Comparison of ENCODE assay signal across 12 cellular contexts in genomic region chr6:11120273-11121005, GRCh38. TPM values are rescaled to one million over a fixed set of nuclear protein-coding genes. Genes with fewer than 3 reads are reported as not detected.
A peak's percentile ranks its signal among the peaks of the same experiment; 100 is the strongest.
DNase-seq lines count a peak whose midpoint lies in the region; ATAC-seq, FAIRE-seq and TF ChIP-seq lines count a peak whose summit lies in the region.
"Had no signal": no experiment of that assay in that cellular context is flagged by ENCODE, and none has a peak within 500 bp of the region (broad histone marks: within the 10 kb centered on the region; RNA-seq: fewer than 3 reads in every experiment).

No MANE protein-coding gene starts in this region.

- H3K9me3 ChIP-seq in K562 (replicated peaks; ENCODE audit: control insufficient read depth, insufficient read depth, low read depth, low read length) (no peaks in the 10 kb centered on the region), WERI-Rb-1 (ENCODE audit: severe bottlenecking) (no peaks in the 10 kb centered on the region)

- POLR2A ChIA-PET in K562 (lab: Yijun Ruan, JAX): interaction anchor here (1.0 to 1.2 kb wide), 2 partner anchors 16 to 27 kb away, joined by 3 read pairs; partner anchors contain the start of gene SMIM13

- no peak for TF ChIP-seq EP300 in K562 (IDR thresholded peaks at IDR 0.05; ENCODE audit: low read length)

- no peaks in the 10 kb centered on the region for H3K9me1 ChIP-seq in K562 (ENCODE audit: control insufficient read depth, insufficient read depth, low read length)

- H3K4me3 Mint-ChIP-seq in mesothelial cell of epicardium: no peak overlapping the region
- H3K4me3 Mint-ChIP-seq: activated naive CD4-positive, alpha-beta T cell treated with anti-CD3 and anti-CD28 coated beads for 36 hours had no signal

- H3K4me1 ChIP-seq in K562 (replicated peaks in 1 of 2; ENCODE audit: control insufficient read depth in 2 of 2, insufficient read depth in 2 of 2, low read length in 2 of 2): peaks cover 0 to 2% of the 10 kb centered on the region in 2 experiments; a peak in 2 of 5 replicates

- H3K9ac ChIP-seq in K562 (ENCODE audit: insufficient read depth in 1 of 2, low read depth in 2 of 2, low read length in 2 of 2): no peak overlapping the region

- intact Hi-C loops in K562 (cut with micrococcal nuclease): no loop called here

- H3K36me3 Mint-ChIP-seq in mesothelial cell of epicardium: no peaks in the 10 kb centered on the region

- H3K4me3 ChIP-seq in K562: no peak overlapping the region
- no peak overlapping the region for H3K4me3 ChIP-seq in WERI-Rb-1 (ENCODE audit: low read depth, low read length)

- no peak overlapping the region for H3K27ac ChIP-seq in K562 (ENCODE audit: extremely low read depth, low read depth, low read length)
- H3K27ac ChIP-seq in WERI-Rb-1: no peak overlapping the region

- no peak overlapping the region for H3K4me2 ChIP-seq in K562 (ENCODE audit: insufficient read depth, low read length)

- CTCF ChIA-PET in K562 (lab: Yijun Ruan, JAX; ENCODE audit: low intra/inter-chr PET ratio): no interaction called here

- H3K9me3 Mint-ChIP-seq in mesothelial cell of epicardium: no peaks in the 10 kb centered on the region
- H3K9me3 Mint-ChIP-seq: activated naive CD4-positive, alpha-beta T cell treated with anti-CD3 and anti-CD28 coated beads for 36 hours had no signal

- H4K20me1 ChIP-seq in K562 (replicated peaks; ENCODE audit: control insufficient read depth, insufficient read depth, low read length): peaks cover 4% of the 10 kb centered on the region; the same call in 1 of the 2 replicates

- peaks cover 23% of the 10 kb centered on the region for H3K79me2 ChIP-seq in K562 (ENCODE audit: control insufficient read depth, insufficient read depth, low read length)

- DNase-seq in H4 (ENCODE audit: low spot score): peak; percentile 34
- DNase-seq in NCI-H2029 treated with DMSO at 0.1 percent for 48 hours (lab: John Stamatoyannopoulos, UW): peak; percentile 84
- no peak for DNase-seq in K562 (ENCODE audit: extremely low read depth in 1 of 4, low spot score in 3 of 4)
- no peak for DNase-seq in mesothelial cell of epicardium (ENCODE audit: low spot score in 2 of 2, unreplicated experiment in 2 of 2)
- no peak for DNase-seq in WERI-Rb-1
- DNase-seq in mesenteric fat pad (ENCODE audit: low spot score): no peak
- DNase-seq: activated CD4-positive, alpha-beta T cell treated with anti-CD3 and anti-CD28 coated beads, Interleukin-2, amount 50 U/mL, for 48 hours; activated naive CD4-positive, alpha-beta T cell treated with anti-CD3 and anti-CD28 coated beads for 36 hours; DMS79 treated with DMSO at 0.1 percent for 48 hours; NCI-H82 had no signal

- 19% methylated on average over 4 of the region's 4 CpGs for WGBS in K562 (ENCODE audit: insufficient coverage, low coverage, missing lambda C conversion rate)

- TF ChIP-seq POLR2A in K562 (conservative IDR thresholded peaks at IDR 0.05): no peak

- FAIRE-seq in K562 (lab: Jason Lieb, UNC): no peak

- BruUV-seq in K562 (replicated peaks; lab: Mats Ljungman, UMichigan): no TSS peak

- TF ChIP-seq RAD21 in K562 (CRISPR knock-in tag; conservative IDR thresholded peaks at IDR 0.05 in 1 of 2, IDR thresholded peaks at IDR 0.05 in 1 of 2): no peak

- H3K27ac Mint-ChIP-seq in mesothelial cell of epicardium: peak overlapping the region; percentile 4
- H3K27ac Mint-ChIP-seq: activated naive CD4-positive, alpha-beta T cell treated with anti-CD3 and anti-CD28 coated beads for 36 hours had no signal

- ATAC-seq in K562: peak; percentile 21
- no peak for ATAC-seq in HG03442 (IDR thresholded peaks at IDR 0.05; ENCODE audit: unreplicated experiment)

- peaks cover 20% of the 10 kb centered on the region for H3K4me1 Mint-ChIP-seq in mesothelial cell of epicardium

- in situ Hi-C loops in K562 (cut with MboI): no loop called here

- no peaks in the 10 kb centered on the region for H3K27me3 Mint-ChIP-seq in mesothelial cell of epicardium (ENCODE audit: low read depth)

- H2AFZ ChIP-seq in K562 (ENCODE audit: low read depth, low read length): no peak overlapping the region

- TF ChIP-seq CTCF in K562 (IDR thresholded peaks at IDR 0.05 in 2 of 3, conservative IDR thresholded peaks at IDR 0.05 in 1 of 3; ENCODE audit: insufficient read depth in 2 of 3, low read depth in 1 of 3, low read length in 3 of 3) (no peak), mesothelial cell of epicardium (IDR thresholded peaks at IDR 0.05; ENCODE audit: unreplicated experiment) (no peak), WERI-Rb-1 (IDR thresholded peaks at IDR 0.05; ENCODE audit: low read depth, low read length) (no peak)

- H3K36me3 ChIP-seq in K562 (ENCODE audit: control insufficient read depth, insufficient read depth, low read length) (no peaks in the 10 kb centered on the region), WERI-Rb-1 (peaks cover 40% of the 10 kb centered on the region)

- H3K27me3 ChIP-seq in K562 (ENCODE audit: control insufficient read depth in 2 of 2, insufficient read depth in 2 of 2, low read length in 2 of 2) (no peaks in the 10 kb centered on the region), WERI-Rb-1 (ENCODE audit: insufficient read depth, low read depth, severe bottlenecking) (no peaks in the 10 kb centered on the region)

TF ChIP-seq in K562, 482 proteins besides CTCF, POLR2A, EP300 and RAD21 (continues in another document):
- TF ChIP-seq NCOA1 (IDR thresholded peaks at IDR 0.05; ENCODE audit: low read depth): no peak
- peak; percentile 47; the same call in 1 of the 2 replicates for TF ChIP-seq ARID3A (IDR thresholded peaks at IDR 0.05; ENCODE audit: borderline replicate concordance, low read depth, low read length)
- TF ChIP-seq POLR2AphosphoS2 (IDR thresholded peaks at IDR 0.05; ENCODE audit: low read length): no peak
- no peak for TF ChIP-seq ZNF143 (CRISPR knock-in tag; IDR thresholded peaks at IDR 0.05)

RNA-seq across cellular contexts. Expression of gene ERVFRD-1, which starts 8.9 kb away (rescaled TPM):
- total RNA-seq in H4 (2014; rRNA removed; shearing (Covaris generic)): not detected in 2 replicates
- not detected in 2 replicates for total RNA-seq in K562 (2011; cell fraction: chromatin; rRNA removed; ENCODE audit: low replicate concordance)
- total RNA-seq in K562 (2011; cell fraction: nucleolus; rRNA removed): not detected in 2 replicates
- 0.15 TPM in 1 of 2 replicates, not detected in the other for total RNA-seq in K562 (2011; cell fraction: nucleoplasm; rRNA removed)
- total RNA-seq in K562 (2014; rRNA removed): 0.05 and 0.16 TPM in 2 replicates
- 0.06 TPM in 1 of 2 replicates, not detected in the other for total RNA-seq in K562 (2014; rRNA removed; fragmentation: Illumina TruSeq; extraction: Trizol)
- 0.08 and 0.14 TPM in 2 replicates for total RNA-seq in K562 (2015; rRNA removed; fragmentation: Illumina TruSeq; extraction: Trizol)
- 0.04 and 0.09 TPM in 2 replicates for total RNA-seq in K562 (2021)
- not detected in 2 replicates for polyA plus RNA-seq in K562 (2011; rRNA removed)
- polyA plus RNA-seq in K562 (2011; cell fraction: cytosol; rRNA removed): not detected in 2 replicates
- not detected in 2 replicates for polyA plus RNA-seq in K562 (2011; cell fraction: nucleus; rRNA removed)
- 0.34 and 1.7 TPM in 2 replicates for polyA plus RNA-seq in K562 (2012)
- polyA plus RNA-seq in K562 (2014; fragmentation: Illumina TruSeq; extraction: Trizol): 0.04 and 0.10 TPM in 2 replicates
- under 1 TPM; 0.07 to 0.10 TPM for polyA plus RNA-seq in K562 (2014; fragmentation: Nextera tagmentation; extraction: Ambion mirVana)
- 0.05 TPM in 2 replicates for polyA plus RNA-seq in K562 (2014; rRNA removed)
- not detected in 2 replicates for polyA minus RNA-seq in K562 (2011; rRNA and poly(A)+ RNA removed)
- polyA minus RNA-seq in K562 (2011; cell fraction: cytosol; rRNA and poly(A)+ RNA removed): not detected in 2 replicates
- polyA minus RNA-seq in K562 (2011; cell fraction: nucleus; rRNA and poly(A)+ RNA removed): not detected in 2 replicates
- total RNA-seq in mesothelial cell of epicardium: 0.20 to 0.25 TPM (median 0.23 TPM) in 3 replicates
- 0.13 TPM for total RNA-seq in mesenteric fat pad
- total RNA-seq: activated naive CD4-positive, alpha-beta T cell treated with anti-CD3 and anti-CD28 coated beads for 36 hours; urinary bladder had no signal

RNA-seq across cellular contexts. Expression of gene SMIM13, which starts 26.8 kb away (rescaled TPM):
- total RNA-seq in H4 (2014; rRNA removed; shearing (Covaris generic)): 9.7 and 13.7 TPM in 2 replicates
- 4.2 and 16.1 TPM in 2 replicates for total RNA-seq in K562 (2011; cell fraction: chromatin; rRNA removed; ENCODE audit: low replicate concordance)
- 2.2 and 3.4 TPM in 2 replicates for total RNA-seq in K562 (2011; cell fraction: nucleolus; rRNA removed)
- total RNA-seq in K562 (2011; cell fraction: nucleoplasm; rRNA removed): 9.5 and 15.3 TPM in 2 replicates
- total RNA-seq in K562 (2014; rRNA removed) (10.1 and 11.7 TPM in 2 replicates), K562 (2014; rRNA removed; fragmentation: Illumina TruSeq; extraction: Trizol) (21.5 and 23.7 TPM in 2 replicates), K562 (2015; rRNA removed; fragmentation: Illumina TruSeq; extraction: Trizol) (12.1 and 13.0 TPM in 2 replicates), K562 (2021) (23.0 and 24.8 TPM in 2 replicates), mesothelial cell of epicardium (16.9 to 18.9 TPM (median 18.0 TPM) in 3 replicates), mesenteric fat pad (9.5 TPM)
- polyA plus RNA-seq in K562 (2011; rRNA removed) (7.1 and 8.9 TPM in 2 replicates), K562 (2014; fragmentation: Illumina TruSeq; extraction: Trizol) (14.5 and 15.2 TPM in 2 replicates), K562 (2014; fragmentation: Nextera tagmentation; extraction: Ambion mirVana) (1 to 10 TPM; 5.5 to 7.2 TPM), K562 (2014; rRNA removed) (7.7 and 8.7 TPM in 2 replicates)
- polyA plus RNA-seq in K562 (2011; cell fraction: cytosol; rRNA removed): 1.7 and 3.4 TPM in 2 replicates
- polyA plus RNA-seq in K562 (2011; cell fraction: nucleus; rRNA removed): 2.4 and 3.3 TPM in 2 replicates
- 12.6 and 15.8 TPM in 2 replicates for polyA plus RNA-seq in K562 (2012)
- 13.3 and 17.7 TPM in 2 replicates for polyA minus RNA-seq in K562 (2011; rRNA and poly(A)+ RNA removed)
- 7.8 and 8.5 TPM in 2 replicates for polyA minus RNA-seq in K562 (2011; cell fraction: cytosol; rRNA and poly(A)+ RNA removed)
- polyA minus RNA-seq in K562 (2011; cell fraction: nucleus; rRNA and poly(A)+ RNA removed): 2.8 and 5.9 TPM in 2 replicates

Comparison
In these comparisons a context has a peak if more than half of its experiments do, and no peak if none do; other contexts are left out.
1. DNase-seq: peak in H4 (single experiment) and NCI-H2029 treated with DMSO at 0.1 percent for 48 hours (single experiment); none in K562 (0 of 4), mesothelial cell of epicardium (0 of 2), WERI-Rb-1 (single experiment) and mesenteric fat pad (single experiment).